21 cellular contexts compared by ENCODE assay signal in genomic region chr21:42142598-42142997, GRCh38.
"Had no signal": no experiment of that assay in that cellular context is flagged by ENCODE, and none has a peak within 500 bp of the region (broad histone marks: within the 10 kb centered on the region; RNA-seq: fewer than 3 reads in every experiment).

No MANE protein-coding gene starts in this region.

- ATAC-seq: gastrocnemius medialis; left lobe of liver; naive thymus-derived CD4-positive, alpha-beta T cell had no signal

- DNase-seq: effector CD8-positive, alpha-beta T cell; gastrocnemius medialis; islet precursor cell; mammary epithelial cell; naive thymus-derived CD4-positive, alpha-beta T cell; sigmoid colon; stimulated activated CD4-positive, alpha-beta T cell treated with anti-CD3 and anti-CD28 coated beads, Interleukin-2, amount 100 ng/mL, for 24 hours; stimulated activated CD4-positive, alpha-beta T cell treated with anti-CD3 and anti-CD28 coated beads, Interleukin-4, amount 100 ng/mL, for 4 hours; stimulated activated naive CD4-positive, alpha-beta T cell; stomach; substantia nigra; transverse colon had no signal

- H3K4me1 ChIP-seq: gastrocnemius medialis had no signal

- H3K4me3 ChIP-seq: coronary artery, dorsolateral prefrontal cortex, esophagus muscularis mucosa, gastrocnemius medialis, right atrium auricular region, sigmoid colon, skin epidermis, stomach, thoracic aorta, transverse colon had no signal

- H3K4me3 Mint-ChIP-seq: neural crest cell had no signal

- H3K9me3 Mint-ChIP-seq: naive thymus-derived CD4-positive, alpha-beta T cell; neural crest cell had no signal

- H3K36me3 Mint-ChIP-seq: naive thymus-derived CD4-positive, alpha-beta T cell had no signal

- H3K9me3 ChIP-seq: esophagus muscularis mucosa, gastrocnemius medialis, right atrium auricular region, sigmoid colon, stomach, thoracic aorta, transverse colon had no signal

- H3K27me3 ChIP-seq: dorsolateral prefrontal cortex, gastrocnemius medialis, right atrium auricular region, transverse colon had no signal

- H3K27ac ChIP-seq: coronary artery, dorsolateral prefrontal cortex, epithelial cell of prostate, esophagus muscularis mucosa, gastrocnemius medialis, right atrium auricular region, sigmoid colon, skin epidermis, stomach, thoracic aorta, transverse colon had no signal

- H3K36me3 ChIP-seq: esophagus muscularis mucosa, gastrocnemius medialis, right atrium auricular region, sigmoid colon, stomach, thoracic aorta, transverse colon had no signal
